Comparison of ENCODE assay signal across 18 cellular contexts in the genomic region with DNA sequence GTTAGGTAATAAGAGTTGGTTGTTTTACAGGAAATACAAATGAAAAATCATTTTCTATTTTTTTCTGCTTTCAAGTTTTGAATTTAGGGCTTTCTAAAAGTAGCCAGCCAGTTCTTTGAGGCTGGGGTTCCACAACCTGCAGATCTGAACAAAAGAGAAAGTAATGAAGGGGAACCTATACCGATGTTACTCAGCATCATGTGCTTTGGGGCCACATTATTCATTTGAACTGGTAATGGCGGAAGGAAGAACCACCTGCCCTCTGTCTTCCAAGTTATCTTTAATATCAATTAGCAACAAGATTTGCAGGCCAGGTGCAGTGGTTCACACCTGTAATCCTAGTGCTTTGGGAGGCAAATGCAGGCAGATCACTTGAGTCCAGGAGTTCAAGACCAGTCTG. TPM values are rescaled to one million over a fixed set of nuclear protein-coding genes. Genes with fewer than 3 reads are reported as not detected.
A peak's percentile ranks its signal among the peaks of the same experiment; 100 is the strongest.
DNase-seq lines count a peak whose midpoint lies in the region; ATAC-seq and TF ChIP-seq lines count a peak whose summit lies in the region.
"Had no signal": no experiment of that assay in that cellular context is flagged by ENCODE, and none has a peak within 500 bp of the region (broad histone marks: within the 10 kb centered on the region; RNA-seq: fewer than 3 reads in every experiment).

No MANE protein-coding gene starts in this region.

- H3K27ac ChIP-seq in body of pancreas, result peak overlapping the region in 1 of 4 donors; percentile 26
- H3K27ac ChIP-seq: 22Rv1, pancreas, spleen, thoracic aorta had no signal

- no peak for TF ChIP-seq POLR2A in body of pancreas (IDR thresholded peaks at IDR 0.05)

- H3K27ac Mint-ChIP-seq in stimulated activated naive CD8-positive, alpha-beta T cell treated with anti-CD3 and anti-CD28 coated beads, Interleukin-15, Interleukin-2, amounts not matched to agents 100 ng/mL and 50 ng/mL, for 24 hours, result peak overlapping the region; percentile 28
- H3K27ac Mint-ChIP-seq in activated naive CD8-positive, alpha-beta T cell treated with anti-CD3 and anti-CD28 coated beads, Interleukin-2, amount 50 U/mL, for 24 hours, result no peak overlapping the region
- no peak overlapping the region for H3K27ac Mint-ChIP-seq in T-helper 2 cell treated with Interferon-gamma antibody and Interleukin-4, amounts not matched to agents 5 μg/mL and 100 μg/mL, for 36 hours
- H3K27ac Mint-ChIP-seq: activated naive CD4-positive, alpha-beta T cell treated with anti-CD3 and anti-CD28 coated beads, Interleukin-2, amount 10 ng/mL, durations not matched to agents 7 days and 5 days; CD8-positive, alpha-beta T cell had no signal

- TF ChIP-seq CTCF in body of pancreas (IDR thresholded peaks at IDR 0.05), result no peak

- peaks cover 7% of the 10 kb centered on the region for H3K4me1 ChIP-seq in body of pancreas

- no peak overlapping the region for H3K4me3 Mint-ChIP-seq in stimulated activated naive CD8-positive, alpha-beta T cell treated with anti-CD3 and anti-CD28 coated beads, Interleukin-15, Interleukin-2, amounts not matched to agents 100 ng/mL and 50 ng/mL, for 24 hours
- no peak overlapping the region for H3K4me3 Mint-ChIP-seq in activated naive CD8-positive, alpha-beta T cell treated with anti-CD3 and anti-CD28 coated beads, Interleukin-2, amount 50 U/mL, for 24 hours
- H3K4me3 Mint-ChIP-seq in T-helper 2 cell treated with Interferon-gamma antibody and Interleukin-4, amounts not matched to agents 5 μg/mL and 100 μg/mL, for 36 hours, result no peak overlapping the region
- H3K4me3 Mint-ChIP-seq: activated naive CD4-positive, alpha-beta T cell treated with anti-CD3 and anti-CD28 coated beads, Interleukin-2, amount 10 ng/mL, durations not matched to agents 7 days and 5 days; CD8-positive, alpha-beta T cell had no signal

- DNase-seq in stimulated activated naive CD8-positive, alpha-beta T cell treated with anti-CD3 and anti-CD28 coated beads, Interleukin-15, Interleukin-2, amounts not matched to agents 100 U/mL and 50 U/mL, for 24 hours, result no peak
- no peak for DNase-seq in activated naive CD8-positive, alpha-beta T cell treated with anti-CD3 and anti-CD28 coated beads, Interleukin-2, amount 50 U/mL, for 24 hours
- DNase-seq in DMS53 (lab: John Stamatoyannopoulos, UW) (no peak), body of pancreas (no peak)
- no peak for DNase-seq in T-helper 2 cell treated with Interferon-gamma antibody and Interleukin-4, amounts not matched to agents 5 μg/mL and 100 μg/mL, for 36 hours (ENCODE audit: low spot score)
- DNase-seq: activated naive CD4-positive, alpha-beta T cell treated with anti-CD3 and anti-CD28 coated beads, Interleukin-2, amount 10 ng/mL, durations not matched to agents 7 days and 5 days; CD8-positive, alpha-beta T cell; NCI-H187; pancreas; Right ventricle myocardium superior; spleen had no signal

- H3K36me3 Mint-ChIP-seq in stimulated activated naive CD8-positive, alpha-beta T cell treated with anti-CD3 and anti-CD28 coated beads, Interleukin-15, Interleukin-2, amounts not matched to agents 100 ng/mL and 50 ng/mL, for 24 hours (ENCODE audit: low read depth), result no peaks in the 10 kb centered on the region
- no peaks in the 10 kb centered on the region for H3K36me3 Mint-ChIP-seq in activated naive CD8-positive, alpha-beta T cell treated with anti-CD3 and anti-CD28 coated beads, Interleukin-2, amount 50 U/mL, for 24 hours (ENCODE audit: low read depth)
- no peaks in the 10 kb centered on the region for H3K36me3 Mint-ChIP-seq in T-helper 2 cell treated with Interferon-gamma antibody and Interleukin-4, amounts not matched to agents 5 μg/mL and 100 μg/mL, for 36 hours (ENCODE audit: low read depth)
- H3K36me3 Mint-ChIP-seq: activated naive CD4-positive, alpha-beta T cell treated with anti-CD3 and anti-CD28 coated beads, Interleukin-2, amount 10 ng/mL, durations not matched to agents 7 days and 5 days; CD8-positive, alpha-beta T cell had no signal

- H3K27me3 Mint-ChIP-seq in stimulated activated naive CD8-positive, alpha-beta T cell treated with anti-CD3 and anti-CD28 coated beads, Interleukin-15, Interleukin-2, amounts not matched to agents 100 ng/mL and 50 ng/mL, for 24 hours, result peaks cover 6% of the 10 kb centered on the region
- peaks cover 3% of the 10 kb centered on the region for H3K27me3 Mint-ChIP-seq in activated naive CD8-positive, alpha-beta T cell treated with anti-CD3 and anti-CD28 coated beads, Interleukin-2, amount 50 U/mL, for 24 hours
- H3K27me3 Mint-ChIP-seq in T-helper 2 cell treated with Interferon-gamma antibody and Interleukin-4, amounts not matched to agents 5 μg/mL and 100 μg/mL, for 36 hours (ENCODE audit: low read depth), result peaks cover 11% of the 10 kb centered on the region

- H3K36me3 ChIP-seq in body of pancreas (replicated peaks in 1 of 2; ENCODE audit: insufficient read depth in 1 of 2, low read depth in 2 of 2), result no peaks in the 10 kb centered on the region
- H3K36me3 ChIP-seq: pancreas, spleen, thoracic aorta had no signal

- no peak overlapping the region for H3K4me3 ChIP-seq in body of pancreas
- H3K4me3 ChIP-seq: pancreas, spleen, thoracic aorta had no signal

- no peaks in the 10 kb centered on the region for H3K9me3 Mint-ChIP-seq in stimulated activated naive CD8-positive, alpha-beta T cell treated with anti-CD3 and anti-CD28 coated beads, Interleukin-15, Interleukin-2, amounts not matched to agents 100 ng/mL and 50 ng/mL, for 24 hours
- no peaks in the 10 kb centered on the region for H3K9me3 Mint-ChIP-seq in activated naive CD8-positive, alpha-beta T cell treated with anti-CD3 and anti-CD28 coated beads, Interleukin-2, amount 50 U/mL, for 24 hours
- no peaks in the 10 kb centered on the region for H3K9me3 Mint-ChIP-seq in T-helper 2 cell treated with Interferon-gamma antibody and Interleukin-4, amounts not matched to agents 5 μg/mL and 100 μg/mL, for 36 hours
- H3K9me3 Mint-ChIP-seq: activated naive CD4-positive, alpha-beta T cell treated with anti-CD3 and anti-CD28 coated beads, Interleukin-2, amount 10 ng/mL, durations not matched to agents 7 days and 5 days; CD8-positive, alpha-beta T cell had no signal

- H3K9me3 ChIP-seq in body of pancreas, result no peaks in the 10 kb centered on the region
- H3K9me3 ChIP-seq: pancreas, spleen, thoracic aorta had no signal

- H3K4me1 Mint-ChIP-seq in stimulated activated naive CD8-positive, alpha-beta T cell treated with anti-CD3 and anti-CD28 coated beads, Interleukin-15, Interleukin-2, amounts not matched to agents 100 ng/mL and 50 ng/mL, for 24 hours (ENCODE audit: low read depth), result peaks cover 6% of the 10 kb centered on the region
- peaks cover 6% of the 10 kb centered on the region for H3K4me1 Mint-ChIP-seq in activated naive CD8-positive, alpha-beta T cell treated with anti-CD3 and anti-CD28 coated beads, Interleukin-2, amount 50 U/mL, for 24 hours
- peaks cover 4% of the 10 kb centered on the region for H3K4me1 Mint-ChIP-seq in T-helper 2 cell treated with Interferon-gamma antibody and Interleukin-4, amounts not matched to agents 5 μg/mL and 100 μg/mL, for 36 hours (ENCODE audit: low read depth)

- no peak for ATAC-seq in stimulated activated naive CD8-positive, alpha-beta T cell treated with anti-CD3 and anti-CD28 coated beads, Interleukin-15, Interleukin-2, amounts not matched to agents 100 U/mL and 50 U/mL, for 24 hours
- ATAC-seq in GM21723 (IDR thresholded peaks at IDR 0.05; ENCODE audit: unreplicated experiment) (peak; percentile 72), HG03175 (IDR thresholded peaks at IDR 0.05; ENCODE audit: unreplicated experiment) (peak; percentile 45), body of pancreas (no peak)
- no peak for ATAC-seq in activated naive CD8-positive, alpha-beta T cell treated with anti-CD3 and anti-CD28 coated beads, Interleukin-2, amount 50 U/mL, for 24 hours
- ATAC-seq: CD8-positive, alpha-beta T cell; pancreas had no signal

- H3K27me3 ChIP-seq in body of pancreas, result no peaks in the 10 kb centered on the region
- H3K27me3 ChIP-seq: pancreas, spleen had no signal

- intact Hi-C loops in body of pancreas (cut with DNase I), result no loop called here

- 75 to 77% methylated on average over 2 of the region's 2 CpGs for WGBS in body of pancreas, 2 donors

RNA-seq across cellular contexts. Expression of a gene that starts 12.9 kb away (rescaled TPM):
- total RNA-seq in body of pancreas, result under 1 TPM; 0.26 to 0.66 TPM
- total RNA-seq: bronchial epithelial cell; CD8-positive, alpha-beta T cell; LHCN-M2 had no signal

RNA-seq across cellular contexts. Expression of a gene that starts 46.2 kb away (rescaled TPM):
- total RNA-seq in body of pancreas, result 10 to 100 TPM; 24.1 to 29.3 TPM

Comparison
In these comparisons a context has a peak if more than half of its experiments do, and no peak if none do; other contexts are left out.
1. ATAC-seq: peak in GM21723 (single experiment) and HG03175 (single experiment); none in stimulated activated naive CD8-positive, alpha-beta T cell treated with anti-CD3 and anti-CD28 coated beads, Interleukin-15, Interleukin-2, amounts not matched to agents 100 U/mL and 50 U/mL, for 24 hours (single experiment), activated naive CD8-positive, alpha-beta T cell treated with anti-CD3 and anti-CD28 coated beads, Interleukin-2, amount 50 U/mL, for 24 hours (single experiment) and body of pancreas (single experiment).